In the genomic region with DNA sequence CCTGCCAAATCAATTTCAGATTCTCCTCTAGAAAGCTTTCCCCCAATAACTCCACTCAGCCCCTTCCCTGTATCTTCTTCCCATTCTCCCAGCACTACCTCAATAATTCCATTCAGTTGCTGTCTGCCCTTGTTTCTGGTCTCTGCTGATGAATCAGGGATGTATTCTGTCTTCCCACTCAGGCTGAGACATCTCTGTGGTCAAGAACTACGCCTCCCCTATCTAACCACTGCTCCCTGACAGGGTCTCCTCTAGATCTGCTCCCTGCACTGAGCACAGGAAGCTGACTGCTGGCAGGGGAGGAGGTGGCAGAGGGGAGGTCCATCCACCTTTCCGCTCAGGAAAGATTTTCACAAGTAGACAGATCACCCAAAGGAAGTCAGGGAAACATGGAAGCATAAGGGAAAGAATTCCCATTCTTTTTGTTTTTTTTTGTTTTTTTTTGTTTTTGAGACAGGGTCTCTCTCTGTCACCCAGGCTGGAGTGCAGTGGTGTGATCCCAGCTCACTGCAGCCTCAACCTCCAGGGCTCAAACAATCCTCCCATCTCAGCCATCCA, we compare ENCODE assay signal across 19 cellular contexts. TPM values are rescaled to one million over a fixed set of nuclear protein-coding genes. Genes with fewer than 3 reads are reported as not detected.
A peak's percentile ranks its signal among the peaks of the same experiment; 100 is the strongest.
DNase-seq lines count a peak whose midpoint lies in the region; ATAC-seq, FAIRE-seq and TF ChIP-seq lines count a peak whose summit lies in the region.
"Had no signal": no experiment of that assay in that cellular context is flagged by ENCODE, and none has a peak within 500 bp of the region (broad histone marks: within the 10 kb centered on the region; RNA-seq: fewer than 3 reads in every experiment).

No MANE protein-coding gene starts in this region.

- ATAC-seq in HG03457 (IDR thresholded peaks at IDR 0.05; ENCODE audit: unreplicated experiment), result no peak
- ATAC-seq in GM23338, result no peak
- no peak for ATAC-seq in GM19324 (IDR thresholded peaks at IDR 0.05; ENCODE audit: low FRiP score, unreplicated experiment)
- ATAC-seq: GM12878, psoas muscle, T-helper 17 cell had no signal

- H3K27ac Mint-ChIP-seq in GM23338, result no peak overlapping the region
- H3K27ac Mint-ChIP-seq: B cell, T-helper 17 cell had no signal

- no peaks in the 10 kb centered on the region for H3K9me3 Mint-ChIP-seq in GM23338
- H3K9me3 Mint-ChIP-seq: central memory CD8-positive, alpha-beta T cell had no signal

- H3K4me1 ChIP-seq in mammary epithelial cell (ENCODE audit: insufficient read depth, low read length), result peaks cover 20% of the 10 kb centered on the region
- H3K4me1 ChIP-seq in breast epithelium, result peaks cover 10 to 18% of the 10 kb centered on the region in 2 donors
- H3K4me1 ChIP-seq in GM23338 (ENCODE audit: insufficient read depth), result peaks cover 25% of the 10 kb centered on the region
- H3K4me1 ChIP-seq: psoas muscle had no signal

- H3K9me2 ChIP-seq in GM23338 (ENCODE audit: insufficient read depth), result no peaks in the 10 kb centered on the region

- H2AFZ ChIP-seq in mammary epithelial cell (ENCODE audit: low read depth, low read length) (no peak overlapping the region), GM23338 (no peak overlapping the region)

- no peaks in the 10 kb centered on the region for H3K9me3 ChIP-seq in mammary epithelial cell (replicated peaks; ENCODE audit: insufficient read depth, low read length)
- no peaks in the 10 kb centered on the region for H3K9me3 ChIP-seq in breast epithelium
- H3K9me3 ChIP-seq: psoas muscle, tibial artery had no signal

- no peak for TF ChIP-seq CTCF in mammary epithelial cell (conservative IDR thresholded peaks at IDR 0.05 in 1 of 2, IDR thresholded peaks at IDR 0.05 in 1 of 2; ENCODE audit: extremely low read depth in 1 of 2, insufficient read depth in 1 of 2, low read depth in 1 of 2, low read length in 2 of 2)
- no peak for TF ChIP-seq CTCF in breast epithelium (IDR thresholded peaks at IDR 0.05)
- TF ChIP-seq CTCF in GM23338 (conservative IDR thresholded peaks at IDR 0.05; ENCODE audit: low read depth in 2 of 2), result no peak
- no peak for TF ChIP-seq CTCF in dorsolateral prefrontal cortex (IDR thresholded peaks at IDR 0.05 in 54 of 56, conservative IDR thresholded peaks at IDR 0.05 in 2 of 56; ENCODE audit: low read depth in 1 of 56, partially characterized antibody in 56 of 56)

- H3K36me3 ChIP-seq in mammary epithelial cell (ENCODE audit: insufficient read depth, low read length), result no peaks in the 10 kb centered on the region
- H3K36me3 ChIP-seq in breast epithelium, result no peaks in the 10 kb centered on the region
- H3K36me3 ChIP-seq in GM23338 (ENCODE audit: insufficient read depth), result no peaks in the 10 kb centered on the region
- H3K36me3 ChIP-seq: tibial artery had no signal

- peak; percentile 86 for FAIRE-seq in RCC 7860 (lab: Jason Lieb, UNC)
- FAIRE-seq: GM12878, keratinocyte had no signal

- H3K27ac ChIP-seq in mammary epithelial cell (ENCODE audit: insufficient read depth, low read depth, low read length) (no peak overlapping the region), breast epithelium (no peak overlapping the region), GM23338 (ENCODE audit: low read depth) (no peak overlapping the region), dorsolateral prefrontal cortex (no peak overlapping the region)
- H3K27ac ChIP-seq: psoas muscle, tibial artery had no signal

- no TSS peak for BruUV-seq in mammary epithelial cell (replicated peaks; lab: Mats Ljungman, UMichigan)

- in situ Hi-C loops in mammary epithelial cell (cut with MboI; ENCODE audit: low sequenced_read_pairs in 2 of 2), result no loop called here

- 0 out of 2 replicates have a peak, but pooled peaks cover 2% of the 10 kb centered on the region for H3F3A ChIP-seq in GM23338 (replicated peaks; ENCODE audit: low read depth)

- DNase-seq in mammary epithelial cell, result peak; percentile 64
- no peak for DNase-seq in breast epithelium (ENCODE audit: low spot score in 2 of 2)
- peak; percentile 88 for DNase-seq in RCC 7860 (ENCODE audit: low spot score)
- peak; percentile 62 for DNase-seq in iris pigment epithelial cell (ENCODE audit: low read depth)
- DNase-seq in GM23338 (ENCODE audit: low spot score), result no peak
- no peak for DNase-seq in dorsolateral prefrontal cortex
- DNase-seq: activated gamma-delta T cell, DMS79, NCI-H1694, NCI-H526 treated with DMSO at 0.1 percent for 48 hours, psoas muscle, T-helper 17 cell, tibial artery had no signal

- no peak overlapping the region; the same call in 2 of the 3 replicates for H3K4me3 Mint-ChIP-seq in GM23338
- H3K4me3 Mint-ChIP-seq: B cell; central memory CD8-positive, alpha-beta T cell; T-helper 17 cell had no signal

- peaks cover 39% of the 10 kb centered on the region for H3K4me1 Mint-ChIP-seq in GM23338
- H3K4me1 Mint-ChIP-seq: B cell had no signal

- H3K9ac ChIP-seq in mammary epithelial cell (ENCODE audit: insufficient read depth, low read length), result no peak overlapping the region

- H3K27me3 Mint-ChIP-seq in GM23338 (ENCODE audit: insufficient read depth, low read depth, poor library complexity), result peaks cover 21% of the 10 kb centered on the region

- CTCF ChIA-PET in mammary epithelial cell (lab: Charles Lee; ENCODE audit: low non-redundant PET), result interaction anchor here (0.6 kb wide), 1 partner anchor 32 kb away, joined by 4 read pairs; no protein-coding TSS in a partner anchor

- H3K4me3 ChIP-seq in mammary epithelial cell (replicated peaks in 1 of 3; ENCODE audit: insufficient read depth in 1 of 3, low read depth in 2 of 3, low read length in 3 of 3) (no peak overlapping the region), breast epithelium (no peak overlapping the region), GM23338 (no peak overlapping the region), dorsolateral prefrontal cortex (no peak overlapping the region)
- H3K4me3 ChIP-seq: GM12878, psoas muscle, tibial artery had no signal

- no peaks in the 10 kb centered on the region for H3K79me2 ChIP-seq in mammary epithelial cell (ENCODE audit: insufficient read depth, low read length)
- no peaks in the 10 kb centered on the region for H3K79me2 ChIP-seq in GM23338 (replicated peaks; ENCODE audit: insufficient read depth)

- no peaks in the 10 kb centered on the region for H3K36me3 Mint-ChIP-seq in GM23338 (ENCODE audit: low read depth)

- no peak overlapping the region for H3K4me2 ChIP-seq in mammary epithelial cell (ENCODE audit: insufficient read depth, low read depth, low read length)
- no peak overlapping the region for H3K4me2 ChIP-seq in GM23338

- intact Hi-C loops in mammary epithelial cell (cut with micrococcal nuclease), result no loop called here
- intact Hi-C loops in breast epithelium (cut with DNase I; ENCODE audit: low total_unique reads), result no loop called here
- intact Hi-C loops in dorsolateral prefrontal cortex (cut with DNase I), result no loop called here

- H3K27me3 ChIP-seq in mammary epithelial cell (ENCODE audit: insufficient read depth, low read length) (no peaks in the 10 kb centered on the region), breast epithelium (no peaks in the 10 kb centered on the region), GM23338 (ENCODE audit: insufficient read depth) (peaks cover 13% of the 10 kb centered on the region), dorsolateral prefrontal cortex (peaks cover 0 to 43% (median 24%) of the 10 kb centered on the region in 45 donors)

- no peak for TF ChIP-seq POLR2A in breast epithelium (IDR thresholded peaks at IDR 0.05)

- no peaks in the 10 kb centered on the region for H4K20me1 ChIP-seq in mammary epithelial cell (ENCODE audit: insufficient read depth, low read length)
- H4K20me1 ChIP-seq in GM23338 (replicated peaks; ENCODE audit: insufficient read depth), result no peaks in the 10 kb centered on the region; the same call in 1 of the 2 replicates

- WGBS in mammary epithelial cell (ENCODE audit: low coverage, missing lambda C conversion rate), result 55% methylated on average over 2 of the region's 2 CpGs

- dilution Hi-C loops in mammary epithelial cell (cut with HindIII; ENCODE audit: low sequenced_read_pairs), result no loop called here

TF ChIP-seq in GM23338, 12 proteins besides CTCF, POLR2A, EP300 and RAD21:
- TF ChIP-seq NANOG (IDR thresholded peaks at IDR 0.05; ENCODE audit: borderline replicate concordance) (no peak), STAT1 (IDR thresholded peaks at IDR 0.05; ENCODE audit: unreplicated experiment) (no peak)

RNA-seq across cellular contexts. Expression of a gene that starts 16.9 kb away (rescaled TPM):
- total RNA-seq in mammary epithelial cell, result 10 to 100 TPM in 1 of 2 donors, 1 to 10 TPM in 1; 1.5 to 14.9 TPM
- polyA plus RNA-seq in mammary epithelial cell, result 3.9 TPM
- polyA minus RNA-seq in mammary epithelial cell, result 2.3 TPM
- total RNA-seq in breast epithelium, result 1 to 10 TPM; 4.6 to 9.8 (median 5.6) TPM
- total RNA-seq in GM23338 (2014; rRNA removed; shearing (Covaris generic)), result 6.0 and 7.6 TPM in 2 replicates
- polyA plus RNA-seq in GM23338 (2016; fragmentation: Nextera tagmentation; extraction: Ambion mirVana), result 10.8 and 12.9 TPM in 2 replicates
- 10 to 100 TPM; 11.5 to 27.4 (median 17.6) TPM for total RNA-seq in dorsolateral prefrontal cortex

RNA-seq across cellular contexts. Expression of a gene that starts 28.1 kb away (rescaled TPM):
- total RNA-seq in mammary epithelial cell (10 to 100 TPM in 1 of 2 donors, 1 to 10 TPM in 1; 4.2 to 15.1 TPM), breast epithelium (1 to 10 TPM in 2 of 3 donors, under 1 TPM in 1; 0.48 to 5.3 (median 3.6) TPM), dorsolateral prefrontal cortex (under 1 TPM in 85 of 120 experiments, not detected in 35; 0.10 to 0.62 (median 0.24) TPM)
- polyA plus RNA-seq in mammary epithelial cell (4.6 TPM), GM23338 (2016; fragmentation: Nextera tagmentation; extraction: Ambion mirVana) (0.13 and 0.23 TPM in 2 replicates)
- 7.7 TPM for polyA minus RNA-seq in mammary epithelial cell
- total RNA-seq in GM23338 (2014; rRNA removed; shearing (Covaris generic)), result 0.82 and 1.0 TPM in 2 replicates
- total RNA-seq: B cell, GM12878 had no signal

RNA-seq across cellular contexts. Expression of a gene that starts 38.0 kb away (rescaled TPM):
- total RNA-seq in mammary epithelial cell, result 10 to 100 TPM; 29.0 to 36.3 TPM
- polyA plus RNA-seq in mammary epithelial cell, result 25.2 TPM
- 22.3 TPM for polyA minus RNA-seq in mammary epithelial cell
- total RNA-seq in breast epithelium, result 100 to 1,000 TPM in 1 of 3 donors, 10 to 100 TPM in 2; 49.2 to 108 (median 54.9) TPM
- 39.1 and 40.6 TPM in 2 replicates for total RNA-seq in GM23338 (2014; rRNA removed; shearing (Covaris generic))
- polyA plus RNA-seq in GM23338 (2016; fragmentation: Nextera tagmentation; extraction: Ambion mirVana), result 44.0 and 45.5 TPM in 2 replicates
- total RNA-seq in dorsolateral prefrontal cortex, result 10 to 100 TPM; 18.1 to 42.2 (median 27.6) TPM

RNA-seq across cellular contexts. Expression of a gene that starts 47.6 kb away (rescaled TPM):
- under 1 TPM in 1 of 2 donors, not detected in 1; 0.54 TPM for total RNA-seq in mammary epithelial cell
- polyA plus RNA-seq in mammary epithelial cell, result 0.28 TPM
- not detected for polyA minus RNA-seq in mammary epithelial cell
- under 1 TPM; 0.16 to 0.59 (median 0.33) TPM for total RNA-seq in breast epithelium
- 0.35 TPM in 1 of 2 replicates, not detected in the other for total RNA-seq in GM23338 (2014; rRNA removed; shearing (Covaris generic))
- polyA plus RNA-seq in GM23338 (2016; fragmentation: Nextera tagmentation; extraction: Ambion mirVana), result 0.14 and 0.18 TPM in 2 replicates
- total RNA-seq in dorsolateral prefrontal cortex, result 1 to 10 TPM in 20 of 120 experiments, under 1 TPM in 56, not detected in 44; 0.26 to 1.8 (median 0.75) TPM

RNA-seq across cellular contexts. Expression of a gene that starts 47.8 kb away (rescaled TPM):
- 10 to 100 TPM; 18.2 to 39.4 TPM for total RNA-seq in mammary epithelial cell
- polyA plus RNA-seq in mammary epithelial cell, result 53.5 TPM
- 34.4 TPM for polyA minus RNA-seq in mammary epithelial cell
- total RNA-seq in breast epithelium, result 10 to 100 TPM; 35.0 to 43.5 (median 36.7) TPM
- 74.7 and 75.8 TPM in 2 replicates for total RNA-seq in GM23338 (2014; rRNA removed; shearing (Covaris generic))
- 50.2 and 53.5 TPM in 2 replicates for polyA plus RNA-seq in GM23338 (2016; fragmentation: Nextera tagmentation; extraction: Ambion mirVana)
- 10 to 100 TPM; 26.3 to 47.8 (median 35.6) TPM for total RNA-seq in dorsolateral prefrontal cortex

Comparison
In these comparisons a context has a peak if more than half of its experiments do, and no peak if none do; other contexts are left out.
1. DNase-seq: peak in mammary epithelial cell (single experiment), RCC 7860 (single experiment) and iris pigment epithelial cell (single experiment); none in breast epithelium (0 of 2), GM23338 (single experiment) and dorsolateral prefrontal cortex (0 of 10).